Comparison of ENCODE assay signal across 9 cellular contexts in genomic region chr2:200380833-200381542, GRCh38.
A peak's percentile ranks its signal among the peaks of the same experiment; 100 is the strongest.
DNase-seq lines count a peak whose midpoint lies in the region; ATAC-seq and TF ChIP-seq lines count a peak whose summit lies in the region.
"Had no signal": no experiment of that assay in that cellular context is flagged by ENCODE, and none has a peak within 500 bp of the region (broad histone marks: within the 10 kb centered on the region; RNA-seq: fewer than 3 reads in every experiment).

No MANE protein-coding gene starts in this region.

- ATAC-seq in thoracic aorta (ENCODE audit: insufficient number of reproducible peaks, low FRiP score, low read depth) (peak; percentile 44), HG03439 (IDR thresholded peaks at IDR 0.05; ENCODE audit: unreplicated experiment) (no peak)

- H3K36me3 ChIP-seq in thoracic aorta, result no peaks in the 10 kb centered on the region
- no peaks in the 10 kb centered on the region for H3K36me3 ChIP-seq in effector memory CD4-positive, alpha-beta T cell (ENCODE audit: control insufficient read depth, insufficient read depth, low read length)
- H3K36me3 ChIP-seq: BLaER1 had no signal

- intact Hi-C loops in activated CD4-positive, alpha-beta T cell treated with anti-CD3 and anti-CD28 coated beads, Interleukin-2, amount 10 ng/mL, durations not matched to agents 24 days and 14 days (cut with micrococcal nuclease), result no loop called here

- peaks cover 56% of the 10 kb centered on the region for H3K4me1 Mint-ChIP-seq in activated CD4-positive, alpha-beta T cell treated with anti-CD3 and anti-CD28 coated beads, Interleukin-2, amount 10 ng/mL, durations not matched to agents 24 days and 14 days

- peaks cover 6% of the 10 kb centered on the region for H3K36me3 Mint-ChIP-seq in activated CD4-positive, alpha-beta T cell treated with anti-CD3 and anti-CD28 coated beads, Interleukin-2, amount 10 ng/mL, durations not matched to agents 24 days and 14 days (ENCODE audit: low read depth)

- peaks cover 29 to 70% of the 10 kb centered on the region in 2 donors for H3K4me1 ChIP-seq in thoracic aorta (ENCODE audit: control insufficient read depth in 1 of 2, low read depth in 2 of 2)
- peaks cover 11% of the 10 kb centered on the region for H3K4me1 ChIP-seq in effector memory CD4-positive, alpha-beta T cell (ENCODE audit: control insufficient read depth, insufficient read depth, low read length, poor library complexity, severe bottlenecking)

- no peaks in the 10 kb centered on the region for H3K27me3 Mint-ChIP-seq in activated CD4-positive, alpha-beta T cell treated with anti-CD3 and anti-CD28 coated beads, Interleukin-2, amount 10 ng/mL, durations not matched to agents 24 days and 14 days

- no peak overlapping the region for H3K4me3 Mint-ChIP-seq in activated CD4-positive, alpha-beta T cell treated with anti-CD3 and anti-CD28 coated beads, Interleukin-2, amount 10 ng/mL, durations not matched to agents 24 days and 14 days

- no peak overlapping the region for H3K4me3 ChIP-seq in thoracic aorta
- no peak overlapping the region for H3K4me3 ChIP-seq in effector memory CD4-positive, alpha-beta T cell (ENCODE audit: insufficient read depth, low read depth, low read length, poor library complexity, severe bottlenecking)
- H3K4me3 ChIP-seq: BLaER1 had no signal

- peak overlapping the region; percentile 30 for H3K27ac Mint-ChIP-seq in activated CD4-positive, alpha-beta T cell treated with anti-CD3 and anti-CD28 coated beads, Interleukin-2, amount 10 ng/mL, durations not matched to agents 24 days and 14 days

- no peak for DNase-seq in activated CD4-positive, alpha-beta T cell treated with anti-CD3 and anti-CD28 coated beads, Interleukin-2, amount 10 ng/mL, durations not matched to agents 24 days and 14 days
- no peak for DNase-seq in activated CD4-positive, alpha-beta T cell treated with anti-CD3 and anti-CD28 coated beads for 48 hours
- peak; percentile 43 for DNase-seq in NCI-H187 treated with DMSO at 0.1 percent for 48 hours (lab: John Stamatoyannopoulos, UW)
- DNase-seq in dedifferentiated amniotic fluid mesenchymal stem cell (ENCODE audit: extremely low spot score), result peak; percentile 42
- no peak for DNase-seq in thoracic aorta (ENCODE audit: low spot score)
- DNase-seq in stimulated activated CD4-positive, alpha-beta T cell treated with anti-CD3 and anti-CD28 coated beads, Interleukin-2, amount 100 ng/mL, for 48 hours, result no peak
- no peak for DNase-seq in effector memory CD4-positive, alpha-beta T cell

- no peaks in the 10 kb centered on the region for H3K27me3 ChIP-seq in thoracic aorta (replicated peaks; ENCODE audit: insufficient read depth)
- no peaks in the 10 kb centered on the region for H3K27me3 ChIP-seq in effector memory CD4-positive, alpha-beta T cell (replicated peaks; ENCODE audit: control insufficient read depth, insufficient read depth, low read length, poor library complexity, severe bottlenecking)
- H3K27me3 ChIP-seq: BLaER1 had no signal

- H3K9me3 Mint-ChIP-seq in activated CD4-positive, alpha-beta T cell treated with anti-CD3 and anti-CD28 coated beads, Interleukin-2, amount 10 ng/mL, durations not matched to agents 24 days and 14 days, result peaks cover 6% of the 10 kb centered on the region

- no peak for TF ChIP-seq CTCF in thoracic aorta (IDR thresholded peaks at IDR 0.05)

- H3K27ac ChIP-seq in thoracic aorta, result peak overlapping the region; percentile 48 to 86
- H3K27ac ChIP-seq in effector memory CD4-positive, alpha-beta T cell (ENCODE audit: insufficient read depth, low read length, poor library complexity, severe bottlenecking), result no peak overlapping the region
- H3K27ac ChIP-seq: BLaER1 had no signal

- H3K9me3 ChIP-seq in thoracic aorta, result no peaks in the 10 kb centered on the region
- H3K9me3 ChIP-seq in effector memory CD4-positive, alpha-beta T cell (ENCODE audit: control insufficient read depth, low read length), result no peaks in the 10 kb centered on the region
- H3K9me3 ChIP-seq: BLaER1 had no signal

Comparison
In these comparisons a context has a peak if more than half of its experiments do, and no peak if none do; other contexts are left out.
1. DNase-seq: peak in NCI-H187 treated with DMSO at 0.1 percent for 48 hours (single experiment) and dedifferentiated amniotic fluid mesenchymal stem cell (single experiment); none in activated CD4-positive, alpha-beta T cell treated with anti-CD3 and anti-CD28 coated beads, Interleukin-2, amount 10 ng/mL, durations not matched to agents 24 days and 14 days (single experiment), activated CD4-positive, alpha-beta T cell treated with anti-CD3 and anti-CD28 coated beads for 48 hours (single experiment), thoracic aorta (single experiment), stimulated activated CD4-positive, alpha-beta T cell treated with anti-CD3 and anti-CD28 coated beads, Interleukin-2, amount 100 ng/mL, for 48 hours (0 of 2) and effector memory CD4-positive, alpha-beta T cell (0 of 3).